23 cellular contexts compared by ENCODE assay signal in genomic region chr9:107933042-107933441, GRCh38.
DNase-seq lines count a peak whose midpoint lies in the region; TF ChIP-seq lines count a peak whose summit lies in the region.
"Had no signal": no experiment of that assay in that cellular context is flagged by ENCODE, and none has a peak within 500 bp of the region (broad histone marks: within the 10 kb centered on the region; RNA-seq: fewer than 3 reads in every experiment).

No MANE protein-coding gene starts in this region.

- BruUV-seq in Calu3 (replicated peaks; lab: Mats Ljungman, UMichigan): no TSS peak

- H3K27me3 Mint-ChIP-seq in Calu3 (ENCODE audit: unreplicated experiment): no peaks in the 10 kb centered on the region
- H3K27me3 Mint-ChIP-seq: activated CD4-positive, alpha-beta T cell treated with anti-CD3 and anti-CD28 coated beads, Interleukin-2, amount 10 ng/mL, durations not matched to agents 7 days and 5 days; stimulated activated naive CD8-positive, alpha-beta T cell treated with anti-CD3 and anti-CD28 coated beads, Interleukin-15, Interleukin-2, amounts not matched to agents 100 ng/mL and 50 ng/mL, for 24 hours; T-cell had no signal

- H3K4me1 Mint-ChIP-seq in Calu3 (ENCODE audit: low read depth, unreplicated experiment): no peaks in the 10 kb centered on the region
- H3K4me1 Mint-ChIP-seq: activated CD4-positive, alpha-beta T cell treated with anti-CD3 and anti-CD28 coated beads, Interleukin-2, amount 10 ng/mL, durations not matched to agents 7 days and 5 days; T-cell had no signal

- no peaks in the 10 kb centered on the region for H4K20me1 ChIP-seq in smooth muscle cell (ENCODE audit: low read depth)
- H4K20me1 ChIP-seq: BLaER1 had no signal

- no peaks in the 10 kb centered on the region for H3K9me3 Mint-ChIP-seq in Calu3 (ENCODE audit: low read depth, unreplicated experiment)
- H3K9me3 Mint-ChIP-seq: activated CD4-positive, alpha-beta T cell treated with anti-CD3 and anti-CD28 coated beads, Interleukin-2, amount 10 ng/mL, durations not matched to agents 7 days and 5 days; nephron; T-cell had no signal

- peak overlapping the region; percentile 1 for H3K4me3 ChIP-seq in fibroblast of mammary gland (ENCODE audit: control insufficient read depth, low read depth, low read length)
- no peak overlapping the region for H3K4me3 ChIP-seq in smooth muscle cell
- H3K4me3 ChIP-seq in H7 (ENCODE audit: insufficient read depth, low read depth, low read length): no peak overlapping the region
- H3K4me3 ChIP-seq: BLaER1 had no signal

- peaks cover 6% of the 10 kb centered on the region for H3K4me1 ChIP-seq in smooth muscle cell (ENCODE audit: low read depth)
- H3K4me1 ChIP-seq: BLaER1 had no signal

- peaks cover 6% of the 10 kb centered on the region for H3F3A ChIP-seq in smooth muscle cell (ENCODE audit: low read depth)

- H3K9me3 ChIP-seq in smooth muscle cell (replicated peaks; ENCODE audit: low read depth): no peaks in the 10 kb centered on the region
- H3K9me3 ChIP-seq: BLaER1 had no signal

- peak overlapping the region; percentile 40 for H3K9ac ChIP-seq in smooth muscle cell (ENCODE audit: low read depth)
- H3K9ac ChIP-seq: BLaER1 had no signal

- H3K27me3 ChIP-seq in smooth muscle cell (ENCODE audit: low read depth) (no peaks in the 10 kb centered on the region), H7 (ENCODE audit: control insufficient read depth, insufficient read depth, low read length) (no peaks in the 10 kb centered on the region)
- H3K27me3 ChIP-seq: BLaER1 had no signal

- H3K79me2 ChIP-seq in smooth muscle cell (ENCODE audit: low read depth): no peaks in the 10 kb centered on the region

- intact Hi-C loops in Calu3 (cut with micrococcal nuclease; ENCODE audit: unreplicated experiment): no loop called here

- no peak for TF ChIP-seq CTCF in fibroblast of mammary gland (conservative IDR thresholded peaks at IDR 0.05; ENCODE audit: control insufficient read depth, insufficient read depth, low read depth, low read length)
- no peak for TF ChIP-seq CTCF in smooth muscle cell (IDR thresholded peaks at IDR 0.05; ENCODE audit: borderline replicate concordance, insufficient read depth, poor library complexity, severe bottlenecking)
- TF ChIP-seq CTCF in Calu3 (IDR thresholded peaks at IDR 0.05; ENCODE audit: unreplicated experiment): no peak

- DNase-seq in GM03348 (ENCODE audit: low spot score): peak; percentile 21
- peak; percentile 13 for DNase-seq in RPMI7951 (ENCODE audit: low read depth)
- peak; percentile 63 for DNase-seq in fibroblast of mammary gland (ENCODE audit: low read depth)
- DNase-seq in smooth muscle cell (lab: John Stamatoyannopoulos, UW; ENCODE audit: unreplicated experiment): no peak
- no peak for DNase-seq in Calu3
- DNase-seq in activated CD4-positive, alpha-beta T cell treated with anti-CD3 and anti-CD28 coated beads for 1 hour: no peak
- no peak for DNase-seq in H7
- DNase-seq: activated CD4-positive, alpha-beta T cell treated with anti-CD3 and anti-CD28 coated beads, Interleukin-2, amount 10 ng/mL, durations not matched to agents 7 days and 5 days; activated naive CD4-positive, alpha-beta T cell; activated T-cell treated with anti-CD3 and anti-CD28 coated beads for 4 hours; aorta; Karpas-422; kidney glomerular epithelial cell; NCI-H1105 treated with DMSO at 0.1 percent for 48 hours; NCI-H2107; NCI-H510A treated with DMSO at 0.1 percent for 48 hours; SHP77; T-cell had no signal

- H3K27ac Mint-ChIP-seq in Calu3 (ENCODE audit: unreplicated experiment): no peak overlapping the region
- H3K27ac Mint-ChIP-seq: activated CD4-positive, alpha-beta T cell treated with anti-CD3 and anti-CD28 coated beads, Interleukin-2, amount 10 ng/mL, durations not matched to agents 7 days and 5 days; progenitor cell of endocrine pancreas; stimulated activated naive CD8-positive, alpha-beta T cell treated with anti-CD3 and anti-CD28 coated beads, Interleukin-15, Interleukin-2, amounts not matched to agents 100 ng/mL and 50 ng/mL, for 24 hours; T-cell; type B pancreatic cell had no signal

- no peak overlapping the region for H3K4me3 Mint-ChIP-seq in Calu3 (ENCODE audit: low read depth, unreplicated experiment)
- H3K4me3 Mint-ChIP-seq: activated CD4-positive, alpha-beta T cell treated with anti-CD3 and anti-CD28 coated beads, Interleukin-2, amount 10 ng/mL, durations not matched to agents 7 days and 5 days; nephron; stimulated activated naive CD8-positive, alpha-beta T cell treated with anti-CD3 and anti-CD28 coated beads, Interleukin-15, Interleukin-2, amounts not matched to agents 100 ng/mL and 50 ng/mL, for 24 hours; T-cell; type B pancreatic cell had no signal

- H3K27ac ChIP-seq in smooth muscle cell (ENCODE audit: low read depth): peak overlapping the region; percentile 67
- H3K27ac ChIP-seq: BLaER1 had no signal

- H3K36me3 ChIP-seq in smooth muscle cell (ENCODE audit: low read depth) (no peaks in the 10 kb centered on the region), H7 (replicated peaks; ENCODE audit: control insufficient read depth, insufficient read depth, low read length) (no peaks in the 10 kb centered on the region)
- H3K36me3 ChIP-seq: BLaER1 had no signal

- no peaks in the 10 kb centered on the region for H3K36me3 Mint-ChIP-seq in Calu3 (ENCODE audit: insufficient read depth, unreplicated experiment)
- H3K36me3 Mint-ChIP-seq: T-cell, type B pancreatic cell had no signal

- 61% methylated on average over 4 of the region's 4 CpGs for WGBS in smooth muscle cell (ENCODE audit: low lambda C conversion rate)

- H2AFZ ChIP-seq in smooth muscle cell (ENCODE audit: low read depth): no peak overlapping the region

- H3K4me2 ChIP-seq in smooth muscle cell: peak overlapping the region; percentile 73
- H3K4me2 ChIP-seq: BLaER1 had no signal

- CTCF ChIA-PET in Calu3 (lab: Charles Lee): interaction anchor here (0.6 kb wide), 1 partner anchor 8 kb away, joined by 6 read pairs; no protein-coding TSS in a partner anchor

Comparison
In these comparisons a context has a peak if more than half of its experiments do, and no peak if none do; other contexts are left out.
1. DNase-seq: peak in GM03348 (single experiment), RPMI7951 (single experiment) and fibroblast of mammary gland (single experiment); none in smooth muscle cell (single experiment), Calu3 (single experiment), activated CD4-positive, alpha-beta T cell treated with anti-CD3 and anti-CD28 coated beads for 1 hour (single experiment) and H7 (single experiment).